ENCODE assay signal across 8 cellular contexts in genomic region chr2:152336103-152336853, GRCh38. TPM values are rescaled to one million over a fixed set of nuclear protein-coding genes. Genes with fewer than 3 reads are reported as not detected.
DNase-seq lines count a peak whose midpoint lies in the region; TF ChIP-seq lines count a peak whose summit lies in the region.

No MANE protein-coding gene starts in this region.

- TF ChIP-seq CTCF in A673 (conservative IDR thresholded peaks at IDR 0.05; ENCODE audit: low read depth, low read length) (no peak), GM12864 (IDR thresholded peaks at IDR 0.05; ENCODE audit: low read depth, low read length, missing control alignments) (no peak), HL-60 (IDR thresholded peaks at IDR 0.05; ENCODE audit: insufficient read depth, low read length) (no peak), neutrophil (IDR thresholded peaks at IDR 0.05) (no peak)

- DNase-seq in A673 (ENCODE audit: low spot score) (peak; percentile 57), GM12864 (ENCODE audit: low read depth) (no peak), HL-60 (ENCODE audit: low read depth in 1 of 2, low spot score in 1 of 2) (no peak), glomerular visceral epithelial cell (ENCODE audit: extremely low spot score) (peak; percentile 62)
- DNase-seq in activated T-cell treated with anti-CD3 and anti-CD28 coated beads, Interleukin-2, amount 50 U/mL, for 48 hours, result peak; percentile 20 to 22
- no peak for DNase-seq in central memory CD4-positive, alpha-beta T cell
- no peak for DNase-seq in activated CD8-positive, alpha-beta memory T cell treated with anti-CD3 and anti-CD28 coated beads for 24 hours

- intact Hi-C loops in A673 (cut with micrococcal nuclease; ENCODE audit: unreplicated experiment), result loop anchor here (1.0 to 5.0 kb wide), 3 partner anchors 96 to 291 kb away; no protein-coding TSS in a partner anchor

- no peaks in the 10 kb centered on the region for H3K27me3 ChIP-seq in A673 (replicated peaks; ENCODE audit: insufficient read depth, low read depth, low read length, poor library complexity)
- H3K27me3 ChIP-seq in HL-60 (ENCODE audit: insufficient read depth, poor library complexity, severe bottlenecking), result peaks cover 18% of the 10 kb centered on the region
- peaks cover 82% of the 10 kb centered on the region for H3K27me3 ChIP-seq in neutrophil

- H3K4me1 ChIP-seq in A673 (ENCODE audit: insufficient read depth, low read length, poor library complexity, severe bottlenecking) (peaks cover 14% of the 10 kb centered on the region), neutrophil (ENCODE audit: control insufficient read depth in 1 of 2, insufficient read depth in 1 of 2, low read depth in 1 of 2, low read length in 1 of 2) (peaks cover 13 to 20% of the 10 kb centered on the region in 2 experiments)

- H3K9me3 ChIP-seq in A673 (ENCODE audit: low read depth, low read length, poor library complexity, severe bottlenecking), result no peaks in the 10 kb centered on the region
- H3K9me3 ChIP-seq in neutrophil, result no peaks in the 10 kb centered on the region

- BruUV-seq in A673 (replicated peaks; lab: Mats Ljungman, UMichigan), result no TSS peak

- no peaks in the 10 kb centered on the region for H3K36me3 ChIP-seq in A673 (ENCODE audit: insufficient read depth, low read length, poor library complexity, severe bottlenecking)
- H3K36me3 ChIP-seq in neutrophil, result no peaks in the 10 kb centered on the region

- POLR2A ChIA-PET in A673 (lab: Charles Lee; ENCODE audit: low non-redundant PET), result interaction anchor here (0.6 to 0.7 kb wide), 2 partner anchors 73 to 1249 kb away, joined by 4 read pairs; no protein-coding TSS in a partner anchor

- H3K4me3 ChIP-seq in A673 (ENCODE audit: low read depth, low read length, poor library complexity, severe bottlenecking) (peak overlapping the region; percentile 97), GM12864 (ENCODE audit: low read depth, low read length) (peak overlapping the region; percentile 93), HL-60 (replicated peaks; ENCODE audit: insufficient read depth, low read length) (peak overlapping the region; percentile 97), neutrophil (ENCODE audit: low read depth in 1 of 2, low read length in 1 of 2) (peak overlapping the region; percentile 75 to 84)

- CTCF ChIA-PET in A673 (lab: Charles Lee), result interaction anchor here (0.6 to 1.0 kb wide), 2 partner anchors 15 to 159 kb away, joined by 3 read pairs; no protein-coding TSS in a partner anchor

- H3K27ac ChIP-seq in A673 (ENCODE audit: low read depth, low read length, poor library complexity, severe bottlenecking) (peak overlapping the region; percentile 82), HL-60 (replicated peaks) (no peak overlapping the region), neutrophil (no peak overlapping the region)

RNA-seq across cellular contexts. Expression of gene FMNL2, which starts 1.3 kb away (rescaled TPM):
- 42.2 and 43.1 TPM in 2 replicates for total RNA-seq in A673 (2021)

Comparison
In these comparisons a context has a peak if more than half of its experiments do, and no peak if none do; other contexts are left out.
1. DNase-seq: peak in A673 (single experiment), activated T-cell treated with anti-CD3 and anti-CD28 coated beads, Interleukin-2, amount 50 U/mL, for 48 hours (2 of 2) and glomerular visceral epithelial cell (single experiment); none in GM12864 (single experiment), HL-60 (0 of 2), central memory CD4-positive, alpha-beta T cell (single experiment) and activated CD8-positive, alpha-beta memory T cell treated with anti-CD3 and anti-CD28 coated beads for 24 hours (single experiment).
2. Peak in every context shown above with its lines, with median percentiles within 50 percentile points of each other: H3K4me3 ChIP-seq.